1 cellular context compared by ENCODE assay signal in genomic region chr1:1309525-1310385, GRCh38.
A peak's percentile ranks its signal among the peaks of the same experiment; 100 is the strongest.
TF ChIP-seq lines count a peak whose summit lies in the region.

No MANE protein-coding gene starts in this region.

TF ChIP-seq in HepG2, 621 proteins besides CTCF, POLR2A, EP300 and RAD21:
- TF ChIP-seq THRA (CRISPR knock-in tag; IDR thresholded peaks at IDR 0.05; ENCODE audit: borderline replicate concordance): no peak
- TF ChIP-seq TFAP4 (IDR thresholded peaks at IDR 0.05; ENCODE audit: borderline replicate concordance, low read depth): no peak
- 0 out of 2 replicates have a peak, but pooled peaks have one; percentile 6 for TF ChIP-seq ZNF850 (CRISPR knock-in tag; conservative IDR thresholded peaks at IDR 0.05)
- TF ChIP-seq MAFG (CRISPR knock-in tag; IDR thresholded peaks at IDR 0.05): no peak
- no peak for TF ChIP-seq ZNF354B (CRISPR knock-in tag; IDR thresholded peaks at IDR 0.05)
- no peak for TF ChIP-seq TFE3 (CRISPR knock-in tag; IDR thresholded peaks at IDR 0.05)
- no peak for TF ChIP-seq EED (CRISPR knock-in tag; IDR thresholded peaks at IDR 0.05)
- no peak for TF ChIP-seq ZNF792 (CRISPR knock-in tag; IDR thresholded peaks at IDR 0.05)
- no peak for TF ChIP-seq ZNF44 (CRISPR knock-in tag; IDR thresholded peaks at IDR 0.05)
- TF ChIP-seq ZNF224 (CRISPR knock-in tag; IDR thresholded peaks at IDR 0.05): no peak
- no peak for TF ChIP-seq U2AF2 (IDR thresholded peaks at IDR 0.05; ENCODE audit: low read depth, low read length)
- peak; percentile 46; the same call in 1 of the 2 replicates for TF ChIP-seq ZC3H13 (CRISPR knock-in tag; IDR thresholded peaks at IDR 0.05)
- TF ChIP-seq AGO2 (optimal IDR thresholded peaks at IDR 0.05; ENCODE audit: low read depth, low read length): peak; percentile 65
- TF ChIP-seq CHCHD3 (CRISPR knock-in tag; IDR thresholded peaks at IDR 0.05): 0 out of 2 replicates have a peak, but pooled peaks have one; percentile 34
- no peak for TF ChIP-seq ZNF101 (CRISPR knock-in tag; IDR thresholded peaks at IDR 0.05; ENCODE audit: borderline replicate concordance, low read depth)
- TF ChIP-seq CREM (IDR thresholded peaks at IDR 0.05): no peak
- TF ChIP-seq CREM (CRISPR knock-in tag; IDR thresholded peaks at IDR 0.05): no peak
- no peak for TF ChIP-seq ATF4 (CRISPR knock-in tag; IDR thresholded peaks at IDR 0.05)
- no peak for TF ChIP-seq HHEX (CRISPR knock-in tag; IDR thresholded peaks at IDR 0.05)
- TF ChIP-seq JUN (CRISPR knock-in tag; IDR thresholded peaks at IDR 0.05): no peak
- TF ChIP-seq ZNF652 (CRISPR knock-in tag; IDR thresholded peaks at IDR 0.05; ENCODE audit: borderline replicate concordance, low read depth): no peak
- TF ChIP-seq SP4 (CRISPR knock-in tag; IDR thresholded peaks at IDR 0.05): no peak
- TF ChIP-seq MXD4 (CRISPR knock-in tag; IDR thresholded peaks at IDR 0.05): no peak
- TF ChIP-seq ZNF607 (CRISPR knock-in tag; IDR thresholded peaks at IDR 0.05; ENCODE audit: borderline replicate concordance): no peak
- 0 out of 2 replicates have a peak, but pooled peaks have one; percentile 8 for TF ChIP-seq MTA1 (CRISPR knock-in tag; IDR thresholded peaks at IDR 0.05; ENCODE audit: borderline replicate concordance)
- no peak for TF ChIP-seq ZFP37 (CRISPR knock-in tag; IDR thresholded peaks at IDR 0.05; ENCODE audit: borderline replicate concordance)
- no peak for TF ChIP-seq ZNF292 (CRISPR knock-in tag; IDR thresholded peaks at IDR 0.05; ENCODE audit: borderline replicate concordance, low read depth)
- TF ChIP-seq ETV5 (CRISPR knock-in tag; IDR thresholded peaks at IDR 0.05; ENCODE audit: borderline replicate concordance): no peak
- TF ChIP-seq PATZ1 (CRISPR knock-in tag; IDR thresholded peaks at IDR 0.05): no peak; the same call in 1 of the 2 replicates
- no peak for TF ChIP-seq ZFP36 (IDR thresholded peaks at IDR 0.05; ENCODE audit: borderline replicate concordance, low read depth, low read length, partially characterized antibody)
- TF ChIP-seq NONO (IDR thresholded peaks at IDR 0.05): no peak
- TF ChIP-seq NONO (CRISPR knock-in tag; conservative IDR thresholded peaks at IDR 0.05): peak; percentile 36; the same call in 1 of the 2 replicates
- no peak for TF ChIP-seq TP53 (CRISPR knock-in tag; conservative IDR thresholded peaks at IDR 0.05)
- TF ChIP-seq PRPF4 (IDR thresholded peaks at IDR 0.05; ENCODE audit: low read depth, low read length, poor library complexity, severe bottlenecking): no peak
- TF ChIP-seq ZNF790 (CRISPR knock-in tag; IDR thresholded peaks at IDR 0.05; ENCODE audit: borderline replicate concordance): no peak
- peak; percentile 36 for TF ChIP-seq KDM2A (CRISPR knock-in tag; IDR thresholded peaks at IDR 0.05; ENCODE audit: borderline replicate concordance, low read depth)
- TF ChIP-seq POLR2G (IDR thresholded peaks at IDR 0.05; ENCODE audit: low read depth, low read length): peak; percentile 41; the same call in 1 of the 2 replicates
- TF ChIP-seq ZNF547 (CRISPR knock-in tag; IDR thresholded peaks at IDR 0.05): 0 out of 2 replicates have a peak, but pooled peaks have one; percentile 2
- 0 out of 2 replicates have a peak, but pooled peaks have one; percentile 16 for TF ChIP-seq GABPB1 (CRISPR knock-in tag; IDR thresholded peaks at IDR 0.05)
- TF ChIP-seq NR2F2 (IDR thresholded peaks at IDR 0.05; ENCODE audit: borderline replicate concordance, low read depth): no peak
- TF ChIP-seq HIVEP1 (CRISPR knock-in tag; IDR thresholded peaks at IDR 0.05): no peak
- TF ChIP-seq RBFOX2 (IDR thresholded peaks at IDR 0.05; ENCODE audit: low read depth, low read length): peak; percentile 18; the same call in 1 of the 2 replicates
- TF ChIP-seq ZNF776 (CRISPR knock-in tag; IDR thresholded peaks at IDR 0.05): 0 out of 2 replicates have a peak, but pooled peaks have one; percentile 12
- TF ChIP-seq ZSCAN25 (CRISPR knock-in tag; IDR thresholded peaks at IDR 0.05): no peak
- peak; percentile 85 for TF ChIP-seq ZBTB38 (CRISPR knock-in tag; IDR thresholded peaks at IDR 0.05)
- no peak for TF ChIP-seq ZNF33B (CRISPR knock-in tag; IDR thresholded peaks at IDR 0.05)
- TF ChIP-seq HOXA3 (CRISPR knock-in tag; IDR thresholded peaks at IDR 0.05): peak; percentile 33; the same call in 1 of the 2 replicates
- TF ChIP-seq ZBTB33 (CRISPR knock-in tag; IDR thresholded peaks at IDR 0.05): peak; percentile 49; the same call in 1 of the 2 replicates
- no peak for TF ChIP-seq CREB1 (IDR thresholded peaks at IDR 0.05)
- no peak for TF ChIP-seq CREB1 (CRISPR knock-in tag; IDR thresholded peaks at IDR 0.05)
- peak; percentile 40 for TF ChIP-seq AGO1 (IDR thresholded peaks at IDR 0.05; ENCODE audit: low read depth, low read length, poor library complexity, severe bottlenecking)
- no peak for TF ChIP-seq ZNF333 (CRISPR knock-in tag; IDR thresholded peaks at IDR 0.05; ENCODE audit: borderline replicate concordance)
- TF ChIP-seq NCOA1 (CRISPR knock-in tag; IDR thresholded peaks at IDR 0.05): no peak
